8 cellular contexts compared by ENCODE assay signal in genomic region chr19:29873024-29873800, GRCh38.
DNase-seq lines count a peak whose midpoint lies in the region; ATAC-seq and TF ChIP-seq lines count a peak whose summit lies in the region.

No MANE protein-coding gene starts in this region.

- peak; percentile 68 for ATAC-seq in GM18867 (IDR thresholded peaks at IDR 0.05; ENCODE audit: unreplicated experiment)
- ATAC-seq in right lobe of liver: peak; percentile 66 to 83 (median 76)

- intact Hi-C loops in right lobe of liver (cut with DNase I): loop anchor here (10.0 kb wide), 1 partner anchor 108 kb away; no protein-coding TSS in a partner anchor

- no peaks in the 10 kb centered on the region for H3K9me3 ChIP-seq in right lobe of liver

- H3K36me3 ChIP-seq in ACC112 (ENCODE audit: insufficient read depth, low read length) (no peaks in the 10 kb centered on the region), right lobe of liver (no peaks in the 10 kb centered on the region)

- H3K79me2 ChIP-seq in ACC112 (ENCODE audit: control insufficient read depth, insufficient read depth, low read length, unreplicated experiment): no peaks in the 10 kb centered on the region

- no peak for TF ChIP-seq POLR2A in right lobe of liver (IDR thresholded peaks at IDR 0.05)

- H3K4me1 ChIP-seq in ACC112 (ENCODE audit: control insufficient read depth, insufficient read depth, low read length, unreplicated experiment) (no peaks in the 10 kb centered on the region), right lobe of liver (peaks cover 0 to 10% (median 0%) of the 10 kb centered on the region in 4 donors)

- peak; percentile 81 to 90 (median 84) for TF ChIP-seq CTCF in right lobe of liver (IDR thresholded peaks at IDR 0.05)

- H3K27me3 ChIP-seq in ACC112 (ENCODE audit: insufficient read depth, low read length) (peaks cover 3% of the 10 kb centered on the region; the same call in 1 of the 2 replicates), right lobe of liver (no peaks in the 10 kb centered on the region)

- H3K4me3 ChIP-seq in ACC112 (ENCODE audit: low read depth, low read length) (peak overlapping the region; percentile 70), right lobe of liver (peak overlapping the region; percentile 33 to 46 (median 36))

- peak overlapping the region; percentile 50 for H2AFZ ChIP-seq in ACC112 (ENCODE audit: low read length, unreplicated experiment)

- DNase-seq in LoVo (ENCODE audit: low spot score): peak; percentile 52
- DNase-seq in activated CD4-positive, alpha-beta T cell treated with anti-CD3 and anti-CD28 coated beads for 1 hour: peak; percentile 52
- peak; percentile 80 for DNase-seq in cerebellum (ENCODE audit: low spot score)
- DNase-seq in right lobe of liver: peak in 2 of 3 donors; percentile 54 to 60
- DNase-seq in stimulated activated CD4-positive, alpha-beta T cell treated with anti-CD3 and anti-CD28 coated beads, TNF-alpha, amount 100 ng/mL, for 24 hours (ENCODE audit: low read depth in 3 of 3): peak; percentile 27 to 68 (median 37)
- DNase-seq in GF-D8 (lab: John Stamatoyannopoulos, UW): no peak

- H3K27ac ChIP-seq in ACC112 (ENCODE audit: low read depth, low read length): no peak overlapping the region
- no peak overlapping the region for H3K27ac ChIP-seq in right lobe of liver

- no CpG with 5 or more reads among the region's 77 CpGs for WGBS in right lobe of liver (ENCODE audit: insufficient coverage, low coverage, low lambda C conversion rate, missing lambda C conversion rate)
